In the genomic region with DNA sequence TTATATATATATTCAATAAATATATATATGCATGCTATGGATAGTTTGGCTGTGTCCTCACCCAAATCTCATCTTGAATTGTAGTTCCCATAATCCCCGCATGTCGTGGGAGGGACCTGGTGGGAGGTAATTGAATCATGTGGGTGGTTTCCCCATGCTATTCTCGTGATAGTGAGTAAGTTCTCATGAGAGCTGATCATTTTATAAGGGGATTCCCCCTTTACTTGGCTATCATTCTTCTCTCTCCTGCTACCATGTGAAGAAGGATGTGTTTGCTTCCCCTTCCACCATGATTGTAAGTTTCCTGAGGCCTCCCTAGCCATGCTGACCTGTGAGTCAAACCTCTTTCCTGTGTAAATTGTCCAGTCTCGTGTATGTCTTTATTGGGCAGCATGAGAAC, we compare ENCODE assay signal across 5 cellular contexts. TPM values are rescaled to one million over a fixed set of nuclear protein-coding genes. Genes with fewer than 3 reads are reported as not detected.
"Had no signal": no experiment of that assay in that cellular context is flagged by ENCODE, and none has a peak within 500 bp of the region (broad histone marks: within the 10 kb centered on the region; RNA-seq: fewer than 3 reads in every experiment).

No MANE protein-coding gene starts in this region.

RNA-seq across cellular contexts. Expression of a gene that starts 10.0 kb away (rescaled TPM):
- total RNA-seq: activated B cell treated with CpG ODN at 0.5 μM for 24 hours; activated T-helper 2 cell treated with anti-CD3 and anti-CD28 coated beads, Interferon-gamma antibody, Interleukin-2, Interleukin-4, amounts not matched to agents 10 μg/mL and 5 μg/mL and 100 μg/mL, durations not matched to agents 14 hours and 24 hours and 36 hours; aorta; body of pancreas; cardiac septum had no signal
